1 cellular context compared by ENCODE assay signal in genomic region chr12:106304797-106305196, GRCh38.
TF ChIP-seq lines count a peak whose summit lies in the region.

No MANE protein-coding gene starts in this region.

TF ChIP-seq in IMR-90, 13 proteins besides CTCF, POLR2A, EP300 and RAD21 (continued from another document):
- TF ChIP-seq MAZ (IDR thresholded peaks at IDR 0.05; ENCODE audit: borderline replicate concordance, low read depth, low read length), result no peak
- TF ChIP-seq ELK1 (IDR thresholded peaks at IDR 0.05; ENCODE audit: borderline replicate concordance, low read depth, low read length), result no peak
